9 cellular contexts compared by ENCODE assay signal in the genomic region with DNA sequence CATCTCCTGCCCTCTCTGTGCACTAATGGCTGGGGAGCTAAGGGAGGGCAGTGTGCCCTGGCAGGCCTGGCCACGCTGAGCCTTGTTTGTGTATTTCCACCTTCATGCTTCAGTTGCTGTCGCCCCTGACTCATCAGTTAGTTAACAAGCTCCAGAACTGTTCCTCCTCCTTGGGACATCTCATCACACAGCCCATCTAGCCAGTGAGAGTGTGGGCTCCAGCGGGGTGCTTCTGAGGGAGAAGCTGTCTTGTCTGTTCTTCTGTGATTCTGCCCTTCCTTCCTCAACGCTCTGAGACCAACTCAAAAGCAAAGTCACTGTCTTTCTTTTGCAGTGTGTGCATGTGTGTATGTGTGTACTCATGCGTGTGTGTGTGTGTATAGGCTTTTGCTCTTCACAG. TPM values are rescaled to one million over a fixed set of nuclear protein-coding genes. Genes with fewer than 3 reads are reported as not detected.
DNase-seq lines count a peak whose midpoint lies in the region; ATAC-seq, FAIRE-seq and TF ChIP-seq lines count a peak whose summit lies in the region.
"Had no signal": no experiment of that assay in that cellular context is flagged by ENCODE, and none has a peak within 500 bp of the region (broad histone marks: within the 10 kb centered on the region; RNA-seq: fewer than 3 reads in every experiment).

No MANE protein-coding gene starts in this region.

- in situ Hi-C loops in Panc1 (cut with HindIII; ENCODE audit: low pct_unique_long_range_greater_than_20kb, low sequenced_read_pairs) = no loop called here

- no TSS peak for BruUV-seq in Panc1 (replicated peaks; lab: Mats Ljungman, UMichigan)

- H3K36me3 ChIP-seq in Panc1 (ENCODE audit: control insufficient read depth, insufficient read depth, low read length) = no peaks in the 10 kb centered on the region
- H3K36me3 ChIP-seq: cardiac muscle cell had no signal

- no peak overlapping the region for H3K27ac ChIP-seq in Panc1 (ENCODE audit: low read length)

- peak; percentile 40 for DNase-seq in AG10803 (ENCODE audit: low read depth)
- no peak for DNase-seq in GM19239 (ENCODE audit: insufficient read length, low spot score)
- no peak for DNase-seq in Panc1 (ENCODE audit: low read depth, low spot score)
- peak; percentile 64 for DNase-seq in fibroblast of peridontal ligament (ENCODE audit: extremely low read depth)
- DNase-seq in medulla oblongata (ENCODE audit: extremely low spot score) = no peak
- DNase-seq in DMS153 (lab: John Stamatoyannopoulos, UW) = no peak
- DNase-seq in activated effector memory CD4-positive, alpha-beta T cell treated with anti-CD3 and anti-CD28 coated beads, Interleukin-2, amount 50 U/mL, for 16 hours = no peak
- DNase-seq in NCI-H345 treated with DMSO at 0.1 percent for 48 hours (lab: John Stamatoyannopoulos, UW; ENCODE audit: unreplicated experiment) = no peak

- peak; percentile 51; the same call in 1 of the 2 replicates for ATAC-seq in Panc1

- FAIRE-seq in GM19239 (lab: Jason Lieb, UNC) = peak; percentile 76

- TF ChIP-seq CTCF in AG10803 (conservative IDR thresholded peaks at IDR 0.05; ENCODE audit: low read length) (no peak), Panc1 (IDR thresholded peaks at IDR 0.05) (no peak)

- CTCF ChIA-PET in Panc1 (lab: Charles Lee) = no interaction called here

- H3K27me3 ChIP-seq in Panc1 (ENCODE audit: control insufficient read depth, insufficient read depth, low read length) = no peaks in the 10 kb centered on the region
- H3K27me3 ChIP-seq: cardiac muscle cell had no signal

- POLR2A ChIA-PET in Panc1 (lab: Charles Lee) = no interaction called here

- peaks cover 4% of the 10 kb centered on the region; the same call in 1 of the 2 replicates for H3K9me3 ChIP-seq in Panc1 (ENCODE audit: control insufficient read depth, insufficient read depth, low read depth, low read length)

- no peak overlapping the region for H3K4me3 ChIP-seq in AG10803 (ENCODE audit: low read length)
- H3K4me3 ChIP-seq in Panc1 (ENCODE audit: low read depth in 2 of 2, low read length in 2 of 2) = no peak overlapping the region
- H3K4me3 ChIP-seq: cardiac muscle cell had no signal

- H3K4me1 ChIP-seq in Panc1 (ENCODE audit: control insufficient read depth, insufficient read depth, low read length) = no peaks in the 10 kb centered on the region

- intact Hi-C loops in Panc1 (cut with micrococcal nuclease; ENCODE audit: unreplicated experiment) = no loop called here

RNA-seq across cellular contexts. Expression of a gene that starts 58.3 kb away (rescaled TPM):
- total RNA-seq in Panc1 (2021; ENCODE audit: unreplicated experiment) = 27.7 TPM
- 9.7 TPM for polyA plus RNA-seq in Panc1 (2012; ENCODE audit: insufficient read length)

Comparison
In these comparisons a context has a peak if more than half of its experiments do, and no peak if none do; other contexts are left out.
1. DNase-seq: peak in AG10803 (single experiment) and fibroblast of peridontal ligament (single experiment); none in GM19239 (single experiment), Panc1 (single experiment), medulla oblongata (single experiment), DMS153 (single experiment), activated effector memory CD4-positive, alpha-beta T cell treated with anti-CD3 and anti-CD28 coated beads, Interleukin-2, amount 50 U/mL, for 16 hours (single experiment) and NCI-H345 treated with DMSO at 0.1 percent for 48 hours (single experiment).